ENCODE assay signal across 8 cellular contexts in the genomic region with DNA sequence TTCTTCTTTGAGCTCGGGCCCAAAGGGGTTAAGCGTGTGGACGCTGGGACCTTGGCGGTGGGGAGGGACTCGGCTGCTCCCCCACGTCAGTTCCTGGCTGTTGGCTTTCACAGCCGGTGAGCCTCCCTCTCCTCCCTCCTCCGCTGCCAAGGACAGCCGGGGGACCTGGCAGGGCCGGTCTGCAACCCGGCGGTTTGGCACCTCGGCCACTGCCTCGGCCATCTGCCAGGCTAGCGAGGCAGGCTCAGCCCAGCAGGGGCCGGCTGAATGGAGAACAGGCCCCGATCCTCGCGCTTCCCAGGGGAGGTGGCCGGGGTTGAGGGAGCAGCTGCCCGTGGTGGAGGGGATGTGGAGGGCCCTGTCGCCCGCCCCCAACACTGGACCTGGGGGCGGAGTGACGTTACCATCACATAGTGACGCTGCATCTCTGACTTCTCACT. TPM values are rescaled to one million over a fixed set of nuclear protein-coding genes. Genes with fewer than 3 reads are reported as not detected.
DNase-seq lines count a peak whose midpoint lies in the region; ATAC-seq, FAIRE-seq and TF ChIP-seq lines count a peak whose summit lies in the region.

No MANE protein-coding gene starts in this region.

- peak overlapping the region; percentile 58 for H3K4me3 Mint-ChIP-seq in type B pancreatic cell

- H3K27ac Mint-ChIP-seq in type B pancreatic cell, result peak overlapping the region; percentile 76

- TF ChIP-seq CTCF in choroid plexus epithelial cell (conservative IDR thresholded peaks at IDR 0.05; ENCODE audit: low read depth, low read length) (no peak), type B pancreatic cell (conservative IDR thresholded peaks at IDR 0.05) (no peak)

- H3K4me1 Mint-ChIP-seq in type B pancreatic cell (ENCODE audit: unreplicated experiment), result peaks cover 39% of the 10 kb centered on the region

- H3K9me3 Mint-ChIP-seq in type B pancreatic cell, result no peaks in the 10 kb centered on the region

- H3K27me3 Mint-ChIP-seq in type B pancreatic cell, result no peaks in the 10 kb centered on the region

- ATAC-seq in GM21515 (IDR thresholded peaks at IDR 0.05; ENCODE audit: unreplicated experiment), result no peak

- no peak for TF ChIP-seq POLR2A in GM12891 (IDR thresholded peaks at IDR 0.05; ENCODE audit: low read depth, low read length)

- no peak for FAIRE-seq in GM12891 (lab: Jason Lieb, UNC)

- no peak overlapping the region for H3K4me3 ChIP-seq in choroid plexus epithelial cell (ENCODE audit: low read depth, low read length)

- peak; percentile 45 for DNase-seq in NCI-H2171 treated with DMSO at 0.1 percent for 48 hours (lab: John Stamatoyannopoulos, UW)
- DNase-seq in NCI-H2171 (lab: John Stamatoyannopoulos, UW), result no peak
- DNase-seq in choroid plexus epithelial cell (ENCODE audit: low read depth), result peak; percentile 21
- peak; percentile 50 to 81 for DNase-seq in lung microvascular endothelial cell (ENCODE audit: low read depth in 2 of 2)
- no peak for DNase-seq in type B pancreatic cell (ENCODE audit: extremely low spot score, unreplicated experiment)
- no peak for DNase-seq in GM12891 (ENCODE audit: insufficient read length, low spot score)
- no peak for DNase-seq in NCI-H187 (lab: John Stamatoyannopoulos, UW)

- H3K36me3 Mint-ChIP-seq in type B pancreatic cell, result peaks cover 17% of the 10 kb centered on the region

TF ChIP-seq in GM12891, 5 proteins besides CTCF, POLR2A, EP300 and RAD21:
- no peak for TF ChIP-seq POU2F2 (IDR thresholded peaks at IDR 0.05; ENCODE audit: low read depth, low read length)
- no peak for TF ChIP-seq SPI1 (IDR thresholded peaks at IDR 0.05; ENCODE audit: low read depth, low read length)
- no peak for TF ChIP-seq TAF1 (IDR thresholded peaks at IDR 0.05; ENCODE audit: low read depth, low read length)
- no peak for TF ChIP-seq PAX5 (IDR thresholded peaks at IDR 0.05; ENCODE audit: insufficient read depth, low read length, severe bottlenecking)
- no peak for TF ChIP-seq POLR2AphosphoS5 (IDR thresholded peaks at IDR 0.05; ENCODE audit: low read depth, low read length)
TF ChIP-seq in GM12891: peak in this region for 0.

RNA-seq across cellular contexts. Expression of a gene that starts 5.0 kb away (rescaled TPM):
- total RNA-seq in lung microvascular endothelial cell (103 and 142 TPM in 2 replicates), type B pancreatic cell (ENCODE audit: low replicate concordance) (302 and 418 TPM in 2 replicates)
- 250 TPM for polyA plus RNA-seq in GM12891 (2012; ENCODE audit: low read depth, missing spikeins)

RNA-seq across cellular contexts. Expression of a gene that starts 28.2 kb away (rescaled TPM):
- 7.2 and 17.5 TPM in 2 replicates for total RNA-seq in lung microvascular endothelial cell
- 37.7 and 52.8 TPM in 2 replicates for total RNA-seq in type B pancreatic cell (ENCODE audit: low replicate concordance)
- 0.06 TPM for polyA plus RNA-seq in GM12891 (2012; ENCODE audit: low read depth, missing spikeins)

RNA-seq across cellular contexts. Expression of a gene that starts 36.9 kb away (rescaled TPM):
- 41.4 and 58.7 TPM in 2 replicates for total RNA-seq in lung microvascular endothelial cell
- 46.9 and 62.0 TPM in 2 replicates for total RNA-seq in type B pancreatic cell (ENCODE audit: low replicate concordance)
- polyA plus RNA-seq in GM12891 (2012; ENCODE audit: low read depth, missing spikeins), result 4.3 TPM

Comparison
In these comparisons a context has a peak if more than half of its experiments do, and no peak if none do; other contexts are left out.
1. DNase-seq: peak in NCI-H2171 treated with DMSO at 0.1 percent for 48 hours (single experiment), choroid plexus epithelial cell (single experiment) and lung microvascular endothelial cell (2 of 2); none in NCI-H2171 (single experiment), type B pancreatic cell (single experiment), GM12891 (single experiment) and NCI-H187 (0 of 2).